ENCODE assay signal across 19 cellular contexts in genomic region chr9:137731947-137732813, GRCh38.
"Had no signal": no experiment of that assay in that cellular context is flagged by ENCODE, and none has a peak within 500 bp of the region (broad histone marks: within the 10 kb centered on the region; RNA-seq: fewer than 3 reads in every experiment).

No MANE protein-coding gene starts in this region.

- DNase-seq: activated CD4-positive, alpha-beta T cell treated with anti-CD3 and anti-CD28 coated beads, Interleukin-2, amount 10 ng/mL, durations not matched to agents 7 days and 5 days; activated CD4-positive, CD25-positive, alpha-beta regulatory T cell; activated CD8-positive, alpha-beta memory T cell treated with anti-CD3 and anti-CD28 coated beads, Interleukin-2, amount 50 U/mL, for 48 hours; activated naive CD8-positive, alpha-beta T cell treated with anti-CD3 and anti-CD28 coated beads, Interleukin-2, amount 10 ng/mL, durations not matched to agents 7 days and 5 days; activated T-cell treated with anti-CD3 and anti-CD28 coated beads, Interleukin-2, amount 50 U/mL, for 72 hours; anterior cingulate cortex; cerebellar nuclear complex; effector memory CD4-positive, alpha-beta T cell; heart right ventricle; naive B cell; pancreas; retina; stimulated activated CD4-positive, alpha-beta T cell treated with anti-CD3 and anti-CD28 coated beads, Interleukin-15, amount 100 ng/mL, for 24 hours; stimulated activated CD4-positive, alpha-beta T cell treated with anti-CD3 and anti-CD28 coated beads, Interleukin-4, amount 100 ng/mL, for 1 hour; stimulated activated naive CD4-positive, alpha-beta T cell; T-helper 2 cell; tibial artery had no signal

- H3K9me3 ChIP-seq: gastroesophageal sphincter, pancreas, tibial artery had no signal

- H3K4me1 Mint-ChIP-seq: activated naive CD8-positive, alpha-beta T cell treated with anti-CD3 and anti-CD28 coated beads, Interleukin-2, amount 10 ng/mL, durations not matched to agents 7 days and 5 days had no signal

- H3K27me3 ChIP-seq: gastroesophageal sphincter, heart right ventricle, pancreas, tibial artery had no signal

- H3K4me1 ChIP-seq: gastroesophageal sphincter, heart right ventricle, pancreas, tibial artery had no signal

- ATAC-seq: activated T-cell treated with anti-CD3 and anti-CD28 coated beads, Interleukin-2, amount 50 U/mL, for 72 hours; gastroesophageal sphincter had no signal

- H3K27me3 Mint-ChIP-seq: activated CD4-positive, alpha-beta T cell treated with anti-CD3 and anti-CD28 coated beads, Interleukin-2, amount 10 ng/mL, durations not matched to agents 7 days and 5 days; activated naive CD8-positive, alpha-beta T cell treated with anti-CD3 and anti-CD28 coated beads, Interleukin-2, amount 10 ng/mL, durations not matched to agents 7 days and 5 days; naive B cell had no signal

- H3K27ac Mint-ChIP-seq: activated CD4-positive, alpha-beta T cell treated with anti-CD3 and anti-CD28 coated beads, Interleukin-2, amount 10 ng/mL, durations not matched to agents 7 days and 5 days; activated naive CD8-positive, alpha-beta T cell treated with anti-CD3 and anti-CD28 coated beads, Interleukin-2, amount 10 ng/mL, durations not matched to agents 7 days and 5 days; activated T-cell treated with anti-CD3 and anti-CD28 coated beads, Interleukin-2, amount 50 U/mL, for 72 hours had no signal

- H3K4me3 ChIP-seq: gastroesophageal sphincter, heart right ventricle, pancreas, tibial artery had no signal

- H3K27ac ChIP-seq: epithelial cell of prostate, gastroesophageal sphincter, heart right ventricle, tibial artery had no signal

- FAIRE-seq: pancreas had no signal

- H3K4me3 Mint-ChIP-seq: activated CD4-positive, alpha-beta T cell treated with anti-CD3 and anti-CD28 coated beads, Interleukin-2, amount 10 ng/mL, durations not matched to agents 7 days and 5 days; activated naive CD8-positive, alpha-beta T cell treated with anti-CD3 and anti-CD28 coated beads, Interleukin-2, amount 10 ng/mL, durations not matched to agents 7 days and 5 days; activated T-cell treated with anti-CD3 and anti-CD28 coated beads, Interleukin-2, amount 50 U/mL, for 72 hours; naive B cell had no signal
